In the genomic region with DNA sequence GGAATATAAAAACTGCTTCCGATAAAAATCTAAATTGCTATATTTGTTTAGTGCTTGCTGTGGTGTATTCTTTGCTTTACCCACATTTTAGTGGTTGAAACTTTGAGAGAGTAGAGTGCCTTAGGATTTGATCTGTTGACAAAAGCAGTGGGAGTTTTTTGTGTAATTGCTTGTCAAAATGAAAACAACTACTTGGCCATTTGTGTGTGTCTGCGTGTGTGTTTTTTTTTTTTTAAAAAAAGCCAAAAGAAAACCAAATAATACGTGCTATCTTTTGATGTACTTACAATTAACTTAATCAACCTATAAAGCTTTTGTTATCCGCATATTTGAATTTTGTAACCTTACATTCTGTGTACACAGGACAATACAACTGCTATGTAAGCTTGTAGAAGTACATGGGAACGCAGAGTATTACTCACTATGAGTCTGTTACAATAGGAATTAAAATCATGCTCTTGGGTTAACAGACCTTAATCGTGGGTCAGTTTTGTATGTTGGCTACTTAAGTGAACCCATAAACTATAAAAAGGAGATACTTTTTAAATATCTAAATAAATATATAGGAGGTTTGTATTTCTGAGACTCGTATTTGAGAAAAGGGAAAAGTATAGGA, we compare ENCODE assay signal across 8 cellular contexts.
DNase-seq lines count a peak whose midpoint lies in the region; ATAC-seq and TF ChIP-seq lines count a peak whose summit lies in the region.

No MANE protein-coding gene starts in this region.

- no peaks in the 10 kb centered on the region for H3K27me3 ChIP-seq in smooth muscle cell (ENCODE audit: low read depth)
- H3K27me3 ChIP-seq in CD8-positive, alpha-beta memory T cell (ENCODE audit: insufficient read depth, low read length, poor library complexity, severe bottlenecking): no peaks in the 10 kb centered on the region

- intact Hi-C loops in MCF 10A (cut with micrococcal nuclease): no loop called here

- H3K36me3 Mint-ChIP-seq in HFFc6 (ENCODE audit: low read depth): no peaks in the 10 kb centered on the region
- no peaks in the 10 kb centered on the region for H3K36me3 Mint-ChIP-seq in MCF 10A (ENCODE audit: insufficient read depth, unreplicated experiment)
- no peaks in the 10 kb centered on the region for H3K36me3 Mint-ChIP-seq in CD8-positive, alpha-beta memory T cell

- no peak overlapping the region for H2AFZ ChIP-seq in smooth muscle cell (ENCODE audit: low read depth)

- peak overlapping the region; percentile 42 for H3K4me3 ChIP-seq in smooth muscle cell
- no peak overlapping the region for H3K4me3 ChIP-seq in CD8-positive, alpha-beta memory T cell (ENCODE audit: low read length)

- BruUV-seq in MCF 10A (replicated peaks; lab: Mats Ljungman, UMichigan): no TSS peak

- H3K4me3 Mint-ChIP-seq in HFFc6: peak overlapping the region; percentile 81
- H3K4me3 Mint-ChIP-seq in MCF 10A (ENCODE audit: unreplicated experiment): peak overlapping the region; percentile 54
- no peak overlapping the region for H3K4me3 Mint-ChIP-seq in CD8-positive, alpha-beta memory T cell

- H3K4me1 ChIP-seq in smooth muscle cell (ENCODE audit: low read depth): peaks cover 22% of the 10 kb centered on the region
- H3K4me1 ChIP-seq in CD8-positive, alpha-beta memory T cell (ENCODE audit: insufficient read depth, low read length): no peaks in the 10 kb centered on the region

- CTCF ChIA-PET in MCF 10A (lab: Yijun Ruan, JAX): interaction anchor here (1.8 to 2.0 kb wide), 2 partner anchors 31 to 140 kb away, joined by 7 to 13 read pairs; no protein-coding TSS in a partner anchor
- CTCF ChIA-PET in CD8-positive, alpha-beta memory T cell (lab: Charles Lee): no interaction called here

- H3K9me3 Mint-ChIP-seq in HFFc6 (no peaks in the 10 kb centered on the region), MCF 10A (ENCODE audit: unreplicated experiment) (no peaks in the 10 kb centered on the region)
- H3K9me3 Mint-ChIP-seq in CD8-positive, alpha-beta memory T cell: peaks cover 0 to 16% (median 2%) of the 10 kb centered on the region in 5 donors

- peaks cover 1% of the 10 kb centered on the region; the same call in 1 of the 2 replicates for H3K27me3 Mint-ChIP-seq in HFFc6 (ENCODE audit: insufficient read depth)
- no peaks in the 10 kb centered on the region for H3K27me3 Mint-ChIP-seq in MCF 10A (ENCODE audit: insufficient read depth, unreplicated experiment)
- H3K27me3 Mint-ChIP-seq in CD8-positive, alpha-beta memory T cell: no peaks in the 10 kb centered on the region

- POLR2A ChIA-PET in MCF 10A (lab: Yijun Ruan, JAX): interaction anchor here (0.6 to 1.2 kb wide), 4 partner anchors 13 to 204 kb away, joined by 3 to 5 read pairs (median 4); no protein-coding TSS in a partner anchor
- POLR2A ChIA-PET in CD8-positive, alpha-beta memory T cell (lab: Charles Lee): no interaction called here

- no peak for ATAC-seq in HG03045 (IDR thresholded peaks at IDR 0.05; ENCODE audit: unreplicated experiment)

- H3K27ac Mint-ChIP-seq in HFFc6: peak overlapping the region; percentile 90
- H3K27ac Mint-ChIP-seq in MCF 10A (ENCODE audit: low read depth, unreplicated experiment): peak overlapping the region; percentile 75
- H3K27ac Mint-ChIP-seq in CD8-positive, alpha-beta memory T cell: no peak overlapping the region

- no peaks in the 10 kb centered on the region for H3K36me3 ChIP-seq in smooth muscle cell (ENCODE audit: low read depth)
- H3K36me3 ChIP-seq in CD8-positive, alpha-beta memory T cell (ENCODE audit: insufficient read depth, low read length): no peaks in the 10 kb centered on the region

- TF ChIP-seq CTCF in HFFc6 (IDR thresholded peaks at IDR 0.05) (no peak), MCF 10A (IDR thresholded peaks at IDR 0.05; ENCODE audit: unreplicated experiment) (no peak), smooth muscle cell (IDR thresholded peaks at IDR 0.05; ENCODE audit: borderline replicate concordance, insufficient read depth, poor library complexity, severe bottlenecking) (no peak)

- H3F3A ChIP-seq in smooth muscle cell (ENCODE audit: low read depth): no peaks in the 10 kb centered on the region

- peaks cover 73% of the 10 kb centered on the region for H3K4me1 Mint-ChIP-seq in HFFc6 (ENCODE audit: low read depth)
- H3K4me1 Mint-ChIP-seq in MCF 10A (ENCODE audit: insufficient read depth, unreplicated experiment): peaks cover 52% of the 10 kb centered on the region
- H3K4me1 Mint-ChIP-seq in CD8-positive, alpha-beta memory T cell: no peaks in the 10 kb centered on the region

- 92% methylated on average over 7 of the region's 7 CpGs for WGBS in smooth muscle cell (ENCODE audit: low lambda C conversion rate)

- H4K20me1 ChIP-seq in smooth muscle cell (ENCODE audit: low read depth): peaks cover 19% of the 10 kb centered on the region

- no peak overlapping the region for H3K9ac ChIP-seq in smooth muscle cell (ENCODE audit: low read depth)

- no peak overlapping the region for H3K4me2 ChIP-seq in smooth muscle cell

- peak; percentile 46 for DNase-seq in HFFc6
- DNase-seq in MCF 10A (ENCODE audit: unreplicated experiment): peak; percentile 34
- DNase-seq in iris pigment epithelial cell (ENCODE audit: low read depth): peak; percentile 74
- no peak for DNase-seq in smooth muscle cell (lab: John Stamatoyannopoulos, UW; ENCODE audit: unreplicated experiment)
- DNase-seq in T-helper 2 cell: no peak
- DNase-seq in globus pallidus (ENCODE audit: low spot score): no peak
- no peak for DNase-seq in CD8-positive, alpha-beta memory T cell

- H3K79me2 ChIP-seq in smooth muscle cell (ENCODE audit: low read depth): no peaks in the 10 kb centered on the region

- H3K9me3 ChIP-seq in smooth muscle cell (replicated peaks; ENCODE audit: low read depth): no peaks in the 10 kb centered on the region
- no peaks in the 10 kb centered on the region for H3K9me3 ChIP-seq in CD8-positive, alpha-beta memory T cell (ENCODE audit: low read length)

- H3K27ac ChIP-seq in smooth muscle cell (ENCODE audit: low read depth): no peak overlapping the region
- no peak overlapping the region for H3K27ac ChIP-seq in CD8-positive, alpha-beta memory T cell (ENCODE audit: low read depth, low read length)

Comparison
In these comparisons a context has a peak if more than half of its experiments do, and no peak if none do; other contexts are left out.
1. DNase-seq: peak in HFFc6 (single experiment), MCF 10A (single experiment) and iris pigment epithelial cell (single experiment); none in smooth muscle cell (single experiment), T-helper 2 cell (0 of 5), globus pallidus (single experiment) and CD8-positive, alpha-beta memory T cell (0 of 5).
2. H3K27ac Mint-ChIP-seq: peak in HFFc6 (single experiment) and MCF 10A (single experiment); none in CD8-positive, alpha-beta memory T cell (0 of 8).
3. H3K4me3 Mint-ChIP-seq: peak in HFFc6 (single experiment) and MCF 10A (single experiment); none in CD8-positive, alpha-beta memory T cell (0 of 7).